Comparison of ENCODE assay signal across 1 cellular context in the genomic region with DNA sequence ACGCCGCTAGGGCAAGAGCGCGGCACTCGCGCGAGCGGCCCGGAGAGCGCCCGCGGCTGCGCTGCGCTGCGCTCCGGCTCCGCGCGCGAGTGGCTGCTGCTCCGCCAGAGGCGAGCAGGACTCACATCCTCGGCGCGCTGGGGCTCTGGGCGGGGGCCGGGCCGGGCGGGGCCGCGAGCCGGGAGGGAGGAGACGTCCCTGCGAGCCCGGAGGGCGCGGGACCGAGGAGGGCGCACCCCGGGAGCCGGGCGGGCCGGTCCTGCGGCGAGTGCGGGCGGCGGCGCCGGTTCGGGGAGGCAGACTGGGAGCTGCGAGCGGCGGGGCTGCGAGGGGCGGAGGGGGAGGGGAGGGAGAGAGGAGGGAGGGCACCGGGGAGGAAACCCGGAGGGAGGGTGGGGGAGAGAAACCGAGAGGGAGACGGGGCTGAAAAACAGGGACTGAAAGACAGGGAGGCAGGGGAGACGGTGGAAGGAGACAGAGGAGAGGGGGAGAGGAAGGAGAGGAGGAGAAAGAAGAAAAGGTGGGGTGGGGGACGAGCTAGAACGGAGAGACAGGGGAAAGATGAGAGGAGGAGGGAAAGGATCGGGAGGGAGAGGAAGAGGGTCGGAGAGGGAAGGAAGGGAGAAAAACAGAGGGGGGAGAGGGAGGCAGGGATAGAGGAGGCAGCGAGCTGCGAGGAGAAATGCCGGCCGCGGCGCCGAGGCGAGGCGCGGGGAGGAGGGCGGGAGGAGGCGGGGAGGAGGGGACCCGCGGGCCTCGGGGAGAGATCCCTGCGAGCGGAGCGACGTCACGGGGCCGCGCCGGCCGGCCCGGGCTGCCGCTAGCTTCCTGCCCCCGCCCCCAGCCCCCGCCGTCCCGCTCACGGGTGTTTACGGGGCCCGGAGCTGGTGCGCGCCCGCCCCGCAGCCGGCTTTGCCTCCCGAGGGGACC.
TF ChIP-seq lines count a peak whose summit lies in the region.

CAMK2N1 (minus strand) TSS at position 684 of the 930 bp plus-strand sequence. CDS start 831 bp downstream, outside the sequence.

TF ChIP-seq in HepG2, 621 proteins besides CTCF, POLR2A, EP300 and RAD21 (continued from another document and continues in another):
- TF ChIP-seq ZNF407 (CRISPR knock-in tag; IDR thresholded peaks at IDR 0.05; ENCODE audit: not compliant biosample characterization) (no peak), ZBTB37 (CRISPR knock-in tag; IDR thresholded peaks at IDR 0.05) (no peak), ZBTB39 (CRISPR knock-in tag; IDR thresholded peaks at IDR 0.05) (no peak), SUZ12 (IDR thresholded peaks at IDR 0.05; ENCODE audit: low read depth, low read length) (no peak), ZNF816 (CRISPR knock-in tag; IDR thresholded peaks at IDR 0.05; ENCODE audit: borderline replicate concordance) (0 out of 2 replicates have a peak, but pooled peaks have one; percentile 8), MNT (IDR thresholded peaks at IDR 0.05) (no peak), GTF3A (CRISPR knock-in tag; conservative IDR thresholded peaks at IDR 0.05) (no peak), TBP (CRISPR knock-in tag; IDR thresholded peaks at IDR 0.05) (no peak), KDM5B (CRISPR knock-in tag; IDR thresholded peaks at IDR 0.05; ENCODE audit: borderline replicate concordance) (no peak), ZNF792 (CRISPR knock-in tag; IDR thresholded peaks at IDR 0.05) (no peak), TRIM24 (CRISPR knock-in tag; IDR thresholded peaks at IDR 0.05) (no peak), SRSF4 (IDR thresholded peaks at IDR 0.05; ENCODE audit: low read depth, low read length, poor library complexity, severe bottlenecking) (no peak), GATAD1 (CRISPR knock-in tag; IDR thresholded peaks at IDR 0.05) (0 out of 2 replicates have a peak, but pooled peaks have one; percentile 6), ATF7-NPFF (CRISPR knock-in tag; IDR thresholded peaks at IDR 0.05; ENCODE audit: low read depth) (peak; percentile 49; the same call in 1 of the 2 replicates), SMAD9 (CRISPR knock-in tag; IDR thresholded peaks at IDR 0.05) (no peak), MIXL1 (CRISPR knock-in tag; IDR thresholded peaks at IDR 0.05) (no peak), ZNF260 (CRISPR knock-in tag; IDR thresholded peaks at IDR 0.05; ENCODE audit: borderline replicate concordance, low read depth) (no peak), TGIF2 (CRISPR knock-in tag; IDR thresholded peaks at IDR 0.05) (peak; percentile 29; the same call in 1 of the 2 replicates), MXD4 (CRISPR knock-in tag; IDR thresholded peaks at IDR 0.05) (no peak), ZNF570 (CRISPR knock-in tag; IDR thresholded peaks at IDR 0.05; ENCODE audit: borderline replicate concordance) (0 out of 2 replicates have a peak, but pooled peaks have one; percentile 2), ZNF451 (CRISPR knock-in tag; IDR thresholded peaks at IDR 0.05) (no peak), CHCHD3 (CRISPR knock-in tag; IDR thresholded peaks at IDR 0.05) (no peak), THAP11 (CRISPR knock-in tag; IDR thresholded peaks at IDR 0.05) (peak; percentile 18; the same call in 1 of the 2 replicates), ZFP36L2 (CRISPR knock-in tag; IDR thresholded peaks at IDR 0.05) (no peak), ARID2 (CRISPR knock-in tag; IDR thresholded peaks at IDR 0.05; ENCODE audit: borderline replicate concordance) (no peak), SOX13 (IDR thresholded peaks at IDR 0.05) (no peak), SOX13 (CRISPR knock-in tag; conservative IDR thresholded peaks at IDR 0.05 in 1 of 2, IDR thresholded peaks at IDR 0.05 in 1 of 2) (no peak), SIN3B (IDR thresholded peaks at IDR 0.05; ENCODE audit: low read length) (no peak)
- TF ChIP-seq, protein P1, sequence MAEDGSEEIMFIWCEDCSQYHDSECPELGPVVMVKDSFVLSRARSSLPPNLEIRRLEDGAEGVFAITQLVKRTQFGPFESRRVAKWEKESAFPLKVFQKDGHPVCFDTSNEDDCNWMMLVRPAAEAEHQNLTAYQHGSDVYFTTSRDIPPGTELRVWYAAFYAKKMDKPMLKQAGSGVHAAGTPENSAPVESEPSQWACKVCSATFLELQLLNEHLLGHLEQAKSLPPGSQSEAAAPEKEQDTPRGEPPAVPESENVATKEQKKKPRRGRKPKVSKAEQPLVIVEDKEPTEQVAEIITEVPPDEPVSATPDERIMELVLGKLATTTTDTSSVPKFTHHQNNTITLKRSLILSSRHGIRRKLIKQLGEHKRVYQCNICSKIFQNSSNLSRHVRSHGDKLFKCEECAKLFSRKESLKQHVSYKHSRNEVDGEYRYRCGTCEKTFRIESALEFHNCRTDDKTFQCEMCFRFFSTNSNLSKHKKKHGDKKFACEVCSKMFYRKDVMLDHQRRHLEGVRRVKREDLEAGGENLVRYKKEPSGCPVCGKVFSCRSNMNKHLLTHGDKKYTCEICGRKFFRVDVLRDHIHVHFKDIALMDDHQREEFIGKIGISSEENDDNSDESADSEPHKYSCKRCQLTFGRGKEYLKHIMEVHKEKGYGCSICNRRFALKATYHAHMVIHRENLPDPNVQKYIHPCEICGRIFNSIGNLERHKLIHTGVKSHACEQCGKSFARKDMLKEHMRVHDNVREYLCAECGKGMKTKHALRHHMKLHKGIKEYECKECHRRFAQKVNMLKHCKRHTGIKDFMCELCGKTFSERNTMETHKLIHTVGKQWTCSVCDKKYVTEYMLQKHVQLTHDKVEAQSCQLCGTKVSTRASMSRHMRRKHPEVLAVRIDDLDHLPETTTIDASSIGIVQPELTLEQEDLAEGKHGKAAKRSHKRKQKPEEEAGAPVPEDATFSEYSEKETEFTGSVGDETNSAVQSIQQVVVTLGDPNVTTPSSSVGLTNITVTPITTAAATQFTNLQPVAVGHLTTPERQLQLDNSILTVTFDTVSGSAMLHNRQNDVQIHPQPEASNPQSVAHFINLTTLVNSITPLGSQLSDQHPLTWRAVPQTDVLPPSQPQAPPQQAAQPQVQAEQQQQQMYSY (CRISPR knock-in tag; IDR thresholded peaks at IDR 0.05), result no peak
- TF ChIP-seq, protein P2, sequence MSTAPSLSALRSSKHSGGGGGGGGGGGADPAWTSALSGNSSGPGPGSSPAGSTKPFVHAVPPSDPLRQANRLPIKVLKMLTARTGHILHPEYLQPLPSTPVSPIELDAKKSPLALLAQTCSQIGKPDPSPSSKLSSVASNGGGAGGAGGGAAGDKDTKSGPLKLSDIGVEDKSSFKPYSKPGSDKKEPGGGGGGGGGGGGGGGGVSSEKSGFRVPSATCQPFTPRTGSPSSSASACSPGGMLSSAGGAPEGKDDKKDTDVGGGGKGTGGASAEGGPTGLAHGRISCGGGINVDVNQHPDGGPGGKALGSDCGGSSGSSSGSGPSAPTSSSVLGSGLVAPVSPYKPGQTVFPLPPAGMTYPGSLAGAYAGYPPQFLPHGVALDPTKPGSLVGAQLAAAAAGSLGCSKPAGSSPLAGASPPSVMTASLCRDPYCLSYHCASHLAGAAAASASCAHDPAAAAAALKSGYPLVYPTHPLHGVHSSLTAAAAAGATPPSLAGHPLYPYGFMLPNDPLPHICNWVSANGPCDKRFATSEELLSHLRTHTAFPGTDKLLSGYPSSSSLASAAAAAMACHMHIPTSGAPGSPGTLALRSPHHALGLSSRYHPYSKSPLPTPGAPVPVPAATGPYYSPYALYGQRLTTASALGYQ (CRISPR knock-in tag; IDR thresholded peaks at IDR 0.05), result no peak
- TF ChIP-seq, protein P3, sequence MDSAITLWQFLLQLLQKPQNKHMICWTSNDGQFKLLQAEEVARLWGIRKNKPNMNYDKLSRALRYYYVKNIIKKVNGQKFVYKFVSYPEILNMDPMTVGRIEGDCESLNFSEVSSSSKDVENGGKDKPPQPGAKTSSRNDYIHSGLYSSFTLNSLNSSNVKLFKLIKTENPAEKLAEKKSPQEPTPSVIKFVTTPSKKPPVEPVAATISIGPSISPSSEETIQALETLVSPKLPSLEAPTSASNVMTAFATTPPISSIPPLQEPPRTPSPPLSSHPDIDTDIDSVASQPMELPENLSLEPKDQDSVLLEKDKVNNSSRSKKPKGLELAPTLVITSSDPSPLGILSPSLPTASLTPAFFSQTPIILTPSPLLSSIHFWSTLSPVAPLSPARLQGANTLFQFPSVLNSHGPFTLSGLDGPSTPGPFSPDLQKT (CRISPR knock-in tag; IDR thresholded peaks at IDR 0.05; ENCODE audit: borderline replicate concordance), result no peak
